9 cellular contexts compared by ENCODE assay signal in genomic region chr22:50576070-50576469, GRCh38. TPM values are rescaled to one million over a fixed set of nuclear protein-coding genes. Genes with fewer than 3 reads are reported as not detected.
A peak's percentile ranks its signal among the peaks of the same experiment; 100 is the strongest.
DNase-seq lines count a peak whose midpoint lies in the region; ATAC-seq and TF ChIP-seq lines count a peak whose summit lies in the region.
"Had no signal": no experiment of that assay in that cellular context is flagged by ENCODE, and none has a peak within 500 bp of the region (broad histone marks: within the 10 kb centered on the region; RNA-seq: fewer than 3 reads in every experiment).

No MANE protein-coding gene starts in this region.

- no TSS peak for BruUV-seq in Calu3 (replicated peaks; lab: Mats Ljungman, UMichigan)

- no peak overlapping the region for H3K4me3 ChIP-seq in adrenal gland
- H3K4me3 ChIP-seq: skin epidermis had no signal

- H3K4me1 Mint-ChIP-seq in Calu3 (ENCODE audit: low read depth, unreplicated experiment): no peaks in the 10 kb centered on the region
- peaks cover 23% of the 10 kb centered on the region for H3K4me1 Mint-ChIP-seq in CD14-positive monocyte

- WGBS in adrenal gland, 4 donors: 70 to 83% (median 78%) methylated on average over 4 to 5 of the region's 5 CpGs

- no peaks in the 10 kb centered on the region for H3K27me3 Mint-ChIP-seq in Calu3 (ENCODE audit: unreplicated experiment)
- H3K27me3 Mint-ChIP-seq in CD14-positive monocyte (ENCODE audit: low read depth in 3 of 3): peaks cover 2 to 11% (median 8%) of the 10 kb centered on the region in 3 donors

- peaks cover 71% of the 10 kb centered on the region for H3K36me3 Mint-ChIP-seq in Calu3 (ENCODE audit: insufficient read depth, unreplicated experiment)
- peaks cover 47 to 74% of the 10 kb centered on the region in 2 donors for H3K36me3 Mint-ChIP-seq in CD14-positive monocyte

- H3K9me3 Mint-ChIP-seq in Calu3 (ENCODE audit: low read depth, unreplicated experiment): no peaks in the 10 kb centered on the region
- H3K9me3 Mint-ChIP-seq in CD14-positive monocyte: no peaks in the 10 kb centered on the region

- intact Hi-C loops in Calu3 (cut with micrococcal nuclease; ENCODE audit: unreplicated experiment) (no loop called here), adrenal gland (cut with DNase I) (no loop called here), CD14-positive monocyte (cut with micrococcal nuclease) (loop anchor here in 1 of 2 donors (5.0 kb wide), 1 partner anchor 64 kb away; no protein-coding TSS in a partner anchor)

- peak; percentile 52 for ATAC-seq in left lobe of liver
- no peak for ATAC-seq in GM19328 (IDR thresholded peaks at IDR 0.05; ENCODE audit: unreplicated experiment)

- DNase-seq in Calu3 (peak; percentile 27), adrenal gland (peak in 1 of 7 donors; percentile 28), left lobe of liver (ENCODE audit: low spot score) (no peak), KG1 (lab: John Stamatoyannopoulos, UW) (no peak), CD14-positive monocyte (ENCODE audit: low spot score) (no peak)
- no peak for DNase-seq in stimulated activated CD4-positive, alpha-beta T cell treated with anti-CD3 and anti-CD28 coated beads, Interleukin-1b, Interleukin-23, amount 100 ng/mL, for 48 hours

- TF ChIP-seq CTCF in Calu3 (IDR thresholded peaks at IDR 0.05; ENCODE audit: unreplicated experiment): no peak
- TF ChIP-seq CTCF in adrenal gland (IDR thresholded peaks at IDR 0.05): peak in 4 of 6 experiments; percentile 15 to 30 (median 20)
- no peak for TF ChIP-seq CTCF in CD14-positive monocyte (IDR thresholded peaks at IDR 0.05)

- CTCF ChIA-PET in Calu3 (lab: Charles Lee): no interaction called here

- no peak for TF ChIP-seq EP300 in Ishikawa (IDR thresholded peaks at IDR 0.05; ENCODE audit: borderline replicate concordance)

- H3K36me3 ChIP-seq in adrenal gland (replicated peaks in 1 of 2): peaks cover 0 to 2% of the 10 kb centered on the region in 2 donors

- H3K4me3 Mint-ChIP-seq in Calu3 (ENCODE audit: low read depth, unreplicated experiment): no peak overlapping the region
- peak overlapping the region in 1 of 2 donors; percentile 13 for H3K4me3 Mint-ChIP-seq in CD14-positive monocyte

- H3K4me1 ChIP-seq in adrenal gland (replicated peaks in 1 of 2): peaks cover 12 to 19% of the 10 kb centered on the region in 2 donors

- no peaks in the 10 kb centered on the region for H3K9me3 ChIP-seq in adrenal gland (replicated peaks in 1 of 3)

- H3K27ac ChIP-seq in adrenal gland: no peak overlapping the region
- H3K27ac ChIP-seq: skin epidermis had no signal

- no peaks in the 10 kb centered on the region for H3K27me3 ChIP-seq in adrenal gland

- TF ChIP-seq RAD21 in Ishikawa (IDR thresholded peaks at IDR 0.05; ENCODE audit: low read depth): peak; percentile 67

- TF ChIP-seq POLR2A in adrenal gland (IDR thresholded peaks at IDR 0.05): no peak

- H3K27ac Mint-ChIP-seq in Calu3 (ENCODE audit: unreplicated experiment) (peak overlapping the region; percentile 34), CD14-positive monocyte (peak overlapping the region in 1 of 7 donors; percentile 21)

TF ChIP-seq in Ishikawa, 13 proteins besides CTCF, POLR2A, EP300 and RAD21:
- TF ChIP-seq YY1 (IDR thresholded peaks at IDR 0.05; ENCODE audit: low read depth) (no peak), ZBTB7A (IDR thresholded peaks at IDR 0.05; ENCODE audit: low read depth) (no peak), TCF12 (IDR thresholded peaks at IDR 0.05; ENCODE audit: low read depth) (no peak), TAF1 (IDR thresholded peaks at IDR 0.05; ENCODE audit: low read depth) (no peak), EGR1 (IDR thresholded peaks at IDR 0.05) (no peak), CEBPB (IDR thresholded peaks at IDR 0.05) (no peak), FOXM1 (IDR thresholded peaks at IDR 0.05; ENCODE audit: borderline replicate concordance, low read depth) (no peak), NFIC (IDR thresholded peaks at IDR 0.05) (no peak), CREB1 (IDR thresholded peaks at IDR 0.05; ENCODE audit: low read depth) (no peak)
- TF ChIP-seq, protein P1, sequence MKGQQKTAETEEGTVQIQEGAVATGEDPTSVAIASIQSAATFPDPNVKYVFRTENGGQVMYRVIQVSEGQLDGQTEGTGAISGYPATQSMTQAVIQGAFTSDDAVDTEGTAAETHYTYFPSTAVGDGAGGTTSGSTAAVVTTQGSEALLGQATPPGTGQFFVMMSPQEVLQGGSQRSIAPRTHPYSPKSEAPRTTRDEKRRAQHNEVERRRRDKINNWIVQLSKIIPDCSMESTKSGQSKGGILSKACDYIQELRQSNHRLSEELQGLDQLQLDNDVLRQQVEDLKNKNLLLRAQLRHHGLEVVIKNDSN (IDR thresholded peaks at IDR 0.05): no peak

RNA-seq across cellular contexts. Expression of gene CPT1B, which starts 2.2 kb away (rescaled TPM):
- total RNA-seq in Calu3 (2022) (72.6 and 77.0 TPM in 2 replicates), adrenal gland (10 to 100 TPM in 6 of 8 donors, 1 to 10 TPM in 2; 6.2 to 22.9 (median 16.5) TPM), left lobe of liver (24.7 TPM)
- polyA plus RNA-seq in adrenal gland (10 to 100 TPM in 2 of 3 donors, 1 to 10 TPM in 1; 7.7 to 76.1 (median 28.7) TPM), CD14-positive monocyte (under 1 TPM in 1 of 2 donors, not detected in 1; 0.18 TPM)

RNA-seq across cellular contexts. Expression of gene CHKB, which starts 6.6 kb away (rescaled TPM):
- total RNA-seq in Calu3 (2022) (80.9 and 83.2 TPM in 2 replicates), adrenal gland (100 to 1,000 TPM in 3 of 8 donors, 10 to 100 TPM in 5; 34.1 to 110 (median 78.6) TPM), left lobe of liver (32.6 TPM)
- polyA plus RNA-seq in adrenal gland (100 to 1,000 TPM in 2 of 3 donors, 10 to 100 TPM in 1; 44.4 to 917 (median 477) TPM), CD14-positive monocyte (10 to 100 TPM; 29.1 to 31.3 TPM)

RNA-seq across cellular contexts. Expression of gene SYCE3, which starts 13.4 kb away (rescaled TPM):
- not detected in 2 replicates for total RNA-seq in Calu3 (2022)
- total RNA-seq in adrenal gland: 1 to 10 TPM in 2 of 8 donors, under 1 TPM in 3, not detected in 3; 0.57 to 7.2 (median 0.87) TPM
- under 1 TPM in 1 of 3 donors, not detected in 2; 0.81 TPM for polyA plus RNA-seq in adrenal gland
- 0.45 TPM for total RNA-seq in left lobe of liver
- 1 to 10 TPM in 1 of 2 donors, not detected in 1; 1.9 TPM for polyA plus RNA-seq in CD14-positive monocyte

RNA-seq across cellular contexts. Expression of gene MAPK8IP2, which starts 24.5 kb away (rescaled TPM):
- 2.9 and 3.1 TPM in 2 replicates for total RNA-seq in Calu3 (2022)
- 10 to 100 TPM; 14.8 to 30.1 (median 20.7) TPM for total RNA-seq in adrenal gland
- 10 to 100 TPM in 1 of 3 donors, 1 to 10 TPM in 2; 4.4 to 13.4 (median 5.0) TPM for polyA plus RNA-seq in adrenal gland
- total RNA-seq in left lobe of liver: 0.53 TPM
- polyA plus RNA-seq in CD14-positive monocyte: not detected

RNA-seq across cellular contexts. Expression of gene KLHDC7B, which starts 30.4 kb away (rescaled TPM):
- 1.6 and 3.0 TPM in 2 replicates for total RNA-seq in Calu3 (2022)
- under 1 TPM in 6 of 8 donors, not detected in 2; 0.06 to 0.69 (median 0.30) TPM for total RNA-seq in adrenal gland
- polyA plus RNA-seq in adrenal gland: under 1 TPM; 0.09 to 0.24 (median 0.24) TPM
- total RNA-seq in left lobe of liver: 0.05 TPM
- polyA plus RNA-seq in CD14-positive monocyte: 1 to 10 TPM in 1 of 2 donors, under 1 TPM in 1; 0.88 to 4.3 TPM

Comparison
In these comparisons a context has a peak if more than half of its experiments do, and no peak if none do; other contexts are left out.
1. CTCF ChIP-seq: peak in adrenal gland (4 of 6); none in Calu3 (single experiment) and CD14-positive monocyte (single experiment).